In the genomic region with DNA sequence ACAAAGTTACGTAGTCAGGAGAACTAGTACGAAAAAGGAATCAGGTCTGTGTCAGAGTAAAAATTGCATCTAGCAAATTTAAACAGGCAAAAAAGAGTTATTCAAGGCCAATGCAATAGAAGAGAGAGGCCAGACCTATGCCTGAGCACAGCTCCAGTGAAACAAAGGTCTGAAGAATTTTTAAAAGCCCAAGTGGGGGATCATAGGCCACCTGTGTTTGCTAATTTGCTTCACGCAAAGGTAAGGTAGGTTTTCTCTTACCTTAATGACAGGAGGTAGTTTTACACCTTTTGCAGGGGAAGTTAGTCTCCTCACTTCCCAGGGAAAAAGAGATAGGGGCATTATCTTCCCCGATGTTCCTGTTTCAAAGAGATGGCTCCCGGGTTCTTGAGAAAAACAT, we compare ENCODE assay signal across 23 cellular contexts.
DNase-seq lines count a peak whose midpoint lies in the region; FAIRE-seq and TF ChIP-seq lines count a peak whose summit lies in the region.
"Had no signal": no experiment of that assay in that cellular context is flagged by ENCODE, and none has a peak within 500 bp of the region (broad histone marks: within the 10 kb centered on the region; RNA-seq: fewer than 3 reads in every experiment).

No MANE protein-coding gene starts in this region.

- FAIRE-seq in H1 (lab: Jason Lieb, UNC) = no peak
- FAIRE-seq: GM12892, GM18507 had no signal

- no peak overlapping the region for H2BK15ac ChIP-seq in H1 (ENCODE audit: low read length)

- H3K4me1 ChIP-seq in ES-I3 (ENCODE audit: insufficient read depth, low read length) (peaks cover 9% of the 10 kb centered on the region; the same call in 1 of the 2 replicates), H1 (replicated peaks in 1 of 4; ENCODE audit: control insufficient read depth in 3 of 4, insufficient read depth in 4 of 4, low read length in 3 of 4) (peaks cover 0 to 5% (median 1%) of the 10 kb centered on the region in 4 experiments; a peak in 3 of 7 replicates)
- H3K4me1 ChIP-seq: Caco-2, SJSA1 had no signal

- no peaks in the 10 kb centered on the region for H3K23me2 ChIP-seq in H1 (ENCODE audit: low read depth, low read length)

- no peak overlapping the region for H3K4me3 ChIP-seq in H1 (ENCODE audit: extremely low read depth in 1 of 4, insufficient read depth in 2 of 4, low read depth in 3 of 4, low read length in 4 of 4)
- H3K4me3 ChIP-seq: GM23248, SJSA1 had no signal

- H3K79me2 ChIP-seq in H1 (ENCODE audit: control insufficient read depth in 1 of 2, insufficient read depth in 2 of 2, low read length in 2 of 2) = no peaks in the 10 kb centered on the region

- H4K5ac ChIP-seq in H1 (ENCODE audit: insufficient read length, low read depth, low read length) = no peak overlapping the region

- H3K9ac ChIP-seq in ES-I3 (ENCODE audit: low read depth, low read length) = peak overlapping the region; percentile 13; the same call in 1 of the 2 replicates
- no peak overlapping the region for H3K9ac ChIP-seq in H1 (replicated peaks in 1 of 4; ENCODE audit: extremely low read depth in 1 of 4, low read depth in 3 of 4, low read length in 3 of 4)
- H3K9ac ChIP-seq: GM23248 had no signal

- no peak for TF ChIP-seq POLR2A in H1 (IDR thresholded peaks at IDR 0.05; ENCODE audit: control extremely low read depth in 1 of 2, low read depth in 2 of 2, low read length in 2 of 2)

- H3K9me3 ChIP-seq in ES-I3 (ENCODE audit: control insufficient read depth, insufficient read depth, low read length) (no peaks in the 10 kb centered on the region), H1 (ENCODE audit: insufficient read depth in 2 of 2, low read depth in 1 of 2, low read length in 1 of 2) (no peaks in the 10 kb centered on the region)
- H3K9me3 ChIP-seq: Caco-2, SJSA1 had no signal

- H4K91ac ChIP-seq in H1 (replicated peaks; ENCODE audit: insufficient read length, low read length) = no peak overlapping the region

- H3K4ac ChIP-seq in H1 (replicated peaks; ENCODE audit: insufficient read length, low read depth, low read length) = no peak overlapping the region

- TF ChIP-seq EP300 in H1 (IDR thresholded peaks at IDR 0.05; ENCODE audit: borderline replicate concordance in 1 of 2, low read depth in 2 of 2, low read length in 2 of 2) = no peak

- H3K4me1 Mint-ChIP-seq in mesothelial cell of epicardium = peaks cover 10% of the 10 kb centered on the region
- H3K4me1 Mint-ChIP-seq: CD4-positive, CD25-positive, alpha-beta regulatory T cell had no signal

- H2AK5ac ChIP-seq in H1 (ENCODE audit: low read depth, low read length) = no peak overlapping the region

- no peak overlapping the region for H2BK120ac ChIP-seq in H1 (replicated peaks; ENCODE audit: low read depth, low read length)

- no peak overlapping the region for H3K18ac ChIP-seq in H1 (ENCODE audit: extremely low read depth, low read length)

- H2BK12ac ChIP-seq in H1 (ENCODE audit: low read depth, low read length) = no peak overlapping the region

- H3K36me3 Mint-ChIP-seq in mesothelial cell of epicardium = no peaks in the 10 kb centered on the region
- H3K36me3 Mint-ChIP-seq: CD4-positive, CD25-positive, alpha-beta regulatory T cell had no signal

- POLR2A ChIA-PET in H1 (lab: Charles Lee; ENCODE audit: partially characterized antibody) = no interaction called here

- CTCF ChIA-PET in H1 (lab: Charles Lee; ENCODE audit: partially characterized antibody) = no interaction called here

- no peak overlapping the region for H2BK20ac ChIP-seq in H1 (ENCODE audit: low read length)

- DNase-seq in NCI-H69 (lab: John Stamatoyannopoulos, UW) (peak; percentile 29), H1 (ENCODE audit: low read depth in 1 of 2, low spot score in 2 of 2) (no peak), mesothelial cell of epicardium (ENCODE audit: low spot score in 2 of 2, unreplicated experiment in 2 of 2) (no peak), T-helper 2 cell (no peak), globus pallidus (ENCODE audit: low spot score) (no peak), 8988T (no peak)
- DNase-seq: Caco-2; CD4-positive, CD25-positive, alpha-beta regulatory T cell; DMS 273 treated with DMSO at 0.1 percent for 48 hours; DMS79 treated with DMSO at 0.1 percent for 48 hours; GM23248; KBM-7; NCI-H1092 treated with DMSO at 0.1 percent for 48 hours; NCI-H1436 treated with DMSO at 0.1 percent for 48 hours; NCI-H2029; NCI-H2227 treated with DMSO at 0.1 percent for 48 hours; NCI-H510A; NCI-H774 had no signal

- H4K8ac ChIP-seq in H1 (ENCODE audit: extremely low read depth, insufficient read depth, low read length) = no peak overlapping the region

- H3K23ac ChIP-seq in H1 (ENCODE audit: insufficient read length) = no peak overlapping the region

- H3K27me3 ChIP-seq in H1 (replicated peaks in 1 of 4; ENCODE audit: control insufficient read depth in 3 of 4, extremely low read depth in 1 of 4, insufficient read depth in 3 of 4, low read length in 3 of 4) = no peaks in the 10 kb centered on the region
- H3K27me3 ChIP-seq: SJSA1 had no signal

- no peak for TF ChIP-seq RAD21 in H1 (IDR thresholded peaks at IDR 0.05 in 1 of 2, conservative IDR thresholded peaks at IDR 0.05 in 1 of 2; ENCODE audit: low read depth in 2 of 2, low read length in 2 of 2)

- H4K20me1 ChIP-seq in H1 (replicated peaks in 1 of 2; ENCODE audit: control insufficient read depth in 1 of 2, insufficient read depth in 2 of 2, low read length in 2 of 2) = no peaks in the 10 kb centered on the region

- WGBS in H1 (ENCODE audit: extremely low coverage in 1 of 2, insufficient coverage in 1 of 2, insufficient read length in 1 of 2, insufficient replicate concordance in 2 of 2, low coverage in 1 of 2, low lambda C conversion rate in 2 of 2, missing lambda C conversion rate in 1 of 2), 2 experiments = 58% methylated on average over 5 of the region's 5 CpGs; no CpG with 5 or more reads in 1 of the 2 experiments

- H3K27ac Mint-ChIP-seq in mesothelial cell of epicardium = peak overlapping the region; percentile 37
- H3K27ac Mint-ChIP-seq: CD4-positive, CD25-positive, alpha-beta regulatory T cell had no signal

- peak overlapping the region; percentile 47 for H2AFZ ChIP-seq in H1 (ENCODE audit: low read length)
- H2AFZ ChIP-seq: GM23248 had no signal

- H3K4me2 ChIP-seq in H1 (ENCODE audit: insufficient read depth in 1 of 2, low read depth in 2 of 2, low read length in 2 of 2) = 0 out of 4 replicates have a peak overlapping the region, but pooled peaks of 1 of the 2 experiments have one; percentile 6

- H3K56ac ChIP-seq in H1 (replicated peaks; ENCODE audit: insufficient read length, low read depth, low read length) = no peak overlapping the region

- TF ChIP-seq CTCF in H1 (IDR thresholded peaks at IDR 0.05; ENCODE audit: control extremely low read depth in 1 of 3, insufficient read depth in 1 of 3, low read depth in 1 of 3, low read length in 3 of 3) (no peak), mesothelial cell of epicardium (IDR thresholded peaks at IDR 0.05; ENCODE audit: unreplicated experiment) (no peak)

- H3K9me3 Mint-ChIP-seq in mesothelial cell of epicardium = no peaks in the 10 kb centered on the region

- H3K4me3 Mint-ChIP-seq in mesothelial cell of epicardium = no peak overlapping the region
- H3K4me3 Mint-ChIP-seq: CD4-positive, CD25-positive, alpha-beta regulatory T cell had no signal

- H3K36me3 ChIP-seq in ES-I3 (ENCODE audit: insufficient read depth, low read length) (no peaks in the 10 kb centered on the region), H1 (ENCODE audit: control insufficient read depth in 2 of 4, insufficient read depth in 4 of 4, low read length in 3 of 4) (no peaks in the 10 kb centered on the region)
- H3K36me3 ChIP-seq: SJSA1 had no signal

- no peaks in the 10 kb centered on the region for H3K79me1 ChIP-seq in H1 (ENCODE audit: low read depth, low read length)

- H3K14ac ChIP-seq in H1 (ENCODE audit: insufficient read length) = no peak overlapping the region

- H3K27me3 Mint-ChIP-seq in mesothelial cell of epicardium (ENCODE audit: low read depth) = no peaks in the 10 kb centered on the region
- H3K27me3 Mint-ChIP-seq: CD4-positive, CD25-positive, alpha-beta regulatory T cell had no signal

- H3K27ac ChIP-seq in H1 (ENCODE audit: low read depth, low read length) = no peak overlapping the region
- H3K27ac ChIP-seq: GM23248, HL-60, SJSA1 had no signal

- H2BK5ac ChIP-seq in H1 (ENCODE audit: low read depth, low read length) = no peak overlapping the region
